Comparison of ENCODE assay signal across 22 cellular contexts in the genomic region with DNA sequence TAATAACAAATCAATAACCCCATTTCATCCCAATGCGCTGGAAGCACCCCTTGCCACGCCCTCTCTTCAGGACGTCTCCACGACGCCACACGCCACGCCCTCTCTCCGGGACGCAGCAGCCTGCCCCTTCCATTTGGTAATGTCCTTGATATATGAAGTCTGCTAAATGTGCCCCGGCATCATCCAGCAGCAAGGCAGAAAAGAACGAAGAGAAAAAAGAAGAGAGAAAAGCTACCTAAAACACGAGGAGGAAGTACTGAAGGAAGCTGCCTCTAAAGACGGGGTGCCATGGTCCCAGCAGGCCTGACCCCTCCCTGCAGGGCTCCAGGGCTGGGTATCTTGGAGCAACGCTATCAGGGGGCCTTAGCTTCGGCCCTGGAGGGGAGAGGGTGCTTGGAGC. TPM values are rescaled to one million over a fixed set of nuclear protein-coding genes. Genes with fewer than 3 reads are reported as not detected.
"Had no signal": no experiment of that assay in that cellular context is flagged by ENCODE, and none has a peak within 500 bp of the region (broad histone marks: within the 10 kb centered on the region; RNA-seq: fewer than 3 reads in every experiment).

No MANE protein-coding gene starts in this region.

- H3K27ac ChIP-seq: KMS-11, RWPE1 had no signal

- H3K9ac ChIP-seq: KMS-11 had no signal

- DNase-seq: IMR-90, Kasumi-1, MM.1S, NCI-H1092 treated with DMSO at 0.1 percent for 48 hours, NCI-H1436, NCI-H187, NCI-H2029, NCI-H2081 treated with DMSO at 0.1 percent for 48 hours, NCI-H2171, NCI-H226, NCI-H446, NCI-H510A, NCI-H524 treated with DMSO at 0.1 percent for 48 hours, NCI-H69, NCI-H774, SHP77, SW 1271 had no signal

- ATAC-seq: HepG2 had no signal

RNA-seq across cellular contexts. Expression of gene CNGA3, which starts 41.8 kb away (rescaled TPM):
- total RNA-seq: HepG2, HT1080, M059J had no signal
- polyA plus RNA-seq: HepG2, IMR-90 had no signal
